21 cellular contexts compared by ENCODE assay signal in the genomic region with DNA sequence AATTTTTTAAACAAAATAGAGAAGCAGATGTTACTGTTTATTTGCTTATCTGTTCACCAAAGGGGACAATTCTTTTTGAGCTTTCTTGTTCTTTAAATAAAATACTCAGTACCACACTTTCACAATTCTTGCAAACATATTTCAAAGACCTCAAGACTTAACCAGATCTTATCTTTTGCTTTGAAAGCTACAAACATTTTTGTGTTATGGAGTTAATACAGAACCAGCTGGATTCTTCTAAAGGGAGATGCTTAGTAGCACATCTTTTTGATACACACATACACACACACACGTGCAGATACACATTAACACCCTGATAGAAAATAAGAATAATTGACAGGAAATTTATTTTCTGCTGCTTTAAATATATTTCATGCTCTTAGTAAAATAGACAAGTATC.
"Had no signal": no experiment of that assay in that cellular context is flagged by ENCODE, and none has a peak within 500 bp of the region (broad histone marks: within the 10 kb centered on the region; RNA-seq: fewer than 3 reads in every experiment).

No MANE protein-coding gene starts in this region.

- H3K4me3 ChIP-seq: hepatocyte, lung, psoas muscle, right lobe of liver, testis, tibial nerve, upper lobe of right lung, vagina had no signal

- DNase-seq: effector CD4-positive, alpha-beta T cell; foreskin melanocyte; head of caudate nucleus; left colon; left ventricle myocardium superior; mesenchymal stem cell; midbrain; nephron progenitor cell; psoas muscle; retina; right lobe of liver; stimulated activated CD4-positive, alpha-beta T cell treated with anti-CD3 and anti-CD28 coated beads, Interleukin-4, amount 100 ng/mL, for 1 hour; stimulated activated CD8-positive, alpha-beta memory T cell treated with anti-CD3 and anti-CD28 coated beads, Interleukin-4, amount 100 ng/mL, for 48 hours; stimulated activated naive CD8-positive, alpha-beta T cell treated with anti-CD3 and anti-CD28 coated beads, Interleukin-15, amount 100 ng/mL, for 72 hours; testis; upper lobe of right lung had no signal

- H3K27me3 ChIP-seq: hepatocyte, right lobe of liver, testis, tibial nerve, upper lobe of right lung, vagina had no signal

- H3K4me3 Mint-ChIP-seq: nephron progenitor cell; stimulated activated effector memory CD8-positive, alpha-beta T cell treated with anti-CD3 and anti-CD28 coated beads, Interleukin-12 subunit alpha, Interleukin-12 subunit beta, amount 100 ng/mL, for 72 hours had no signal

- H3K4me1 Mint-ChIP-seq: nephron progenitor cell; stimulated activated effector memory CD8-positive, alpha-beta T cell treated with anti-CD3 and anti-CD28 coated beads, Interleukin-12 subunit alpha, Interleukin-12 subunit beta, amount 100 ng/mL, for 72 hours had no signal

- H3K4me1 ChIP-seq: psoas muscle, right lobe of liver, testis, tibial nerve, upper lobe of right lung, vagina had no signal

- H3K27ac ChIP-seq: hepatocyte, psoas muscle, right lobe of liver, testis, tibial nerve, upper lobe of right lung, vagina had no signal

- H3K9me3 Mint-ChIP-seq: nephron progenitor cell; stimulated activated effector memory CD8-positive, alpha-beta T cell treated with anti-CD3 and anti-CD28 coated beads, Interleukin-12 subunit alpha, Interleukin-12 subunit beta, amount 100 ng/mL, for 72 hours; stimulated activated naive CD8-positive, alpha-beta T cell treated with anti-CD3 and anti-CD28 coated beads, Interleukin-15, amount 100 ng/mL, for 72 hours had no signal

- H3K9me3 ChIP-seq: psoas muscle, right lobe of liver, testis, tibial nerve, upper lobe of right lung, vagina had no signal

- H3K36me3 ChIP-seq: right lobe of liver, tibial nerve, upper lobe of right lung, vagina had no signal

- ATAC-seq: left colon; left ventricle myocardium superior; psoas muscle; right lobe of liver; stimulated activated effector memory CD8-positive, alpha-beta T cell treated with anti-CD3 and anti-CD28 coated beads, Interleukin-12 subunit alpha, Interleukin-12 subunit beta, amount 100 ng/mL, for 72 hours; stimulated activated naive CD8-positive, alpha-beta T cell treated with anti-CD3 and anti-CD28 coated beads, Interleukin-15, amount 100 ng/mL, for 72 hours; upper lobe of right lung had no signal

- H3K27ac Mint-ChIP-seq: nephron progenitor cell; stimulated activated effector memory CD8-positive, alpha-beta T cell treated with anti-CD3 and anti-CD28 coated beads, Interleukin-12 subunit alpha, Interleukin-12 subunit beta, amount 100 ng/mL, for 72 hours had no signal

- H2AFZ ChIP-seq: hepatocyte had no signal

- H3K27me3 Mint-ChIP-seq: stimulated activated naive CD8-positive, alpha-beta T cell treated with anti-CD3 and anti-CD28 coated beads, Interleukin-15, amount 100 ng/mL, for 72 hours had no signal

- H3K36me3 Mint-ChIP-seq: stimulated activated effector memory CD8-positive, alpha-beta T cell treated with anti-CD3 and anti-CD28 coated beads, Interleukin-12 subunit alpha, Interleukin-12 subunit beta, amount 100 ng/mL, for 72 hours had no signal

- H3K4me2 ChIP-seq: hepatocyte had no signal

- H3K79me2 ChIP-seq: hepatocyte had no signal
